Comparison of ENCODE assay signal across 18 cellular contexts in genomic region chr19:30757836-30758617, GRCh38.
DNase-seq lines count a peak whose midpoint lies in the region; TF ChIP-seq lines count a peak whose summit lies in the region.
"Had no signal": no experiment of that assay in that cellular context is flagged by ENCODE, and none has a peak within 500 bp of the region (broad histone marks: within the 10 kb centered on the region; RNA-seq: fewer than 3 reads in every experiment).

No MANE protein-coding gene starts in this region.

- H3K4me1 Mint-ChIP-seq in activated CD4-positive, alpha-beta T cell treated with anti-CD3 and anti-CD28 coated beads, Interleukin-2, amount 10 ng/mL, durations not matched to agents 24 days and 14 days, result no peaks in the 10 kb centered on the region
- no peaks in the 10 kb centered on the region for H3K4me1 Mint-ChIP-seq in MCF 10A (ENCODE audit: insufficient read depth, unreplicated experiment)

- intact Hi-C loops in activated CD4-positive, alpha-beta T cell treated with anti-CD3 and anti-CD28 coated beads, Interleukin-2, amount 10 ng/mL, durations not matched to agents 24 days and 14 days (cut with micrococcal nuclease), result no loop called here
- intact Hi-C loops in esophagus muscularis mucosa (cut with DNase I) (no loop called here), MCF 10A (cut with micrococcal nuclease) (no loop called here)

- no peaks in the 10 kb centered on the region for H3K9me2 ChIP-seq in SK-N-SH

- H3K27ac Mint-ChIP-seq in activated CD4-positive, alpha-beta T cell treated with anti-CD3 and anti-CD28 coated beads, Interleukin-2, amount 10 ng/mL, durations not matched to agents 24 days and 14 days, result no peak overlapping the region
- no peak overlapping the region for H3K27ac Mint-ChIP-seq in MCF 10A (ENCODE audit: low read depth, unreplicated experiment)
- H3K27ac Mint-ChIP-seq: CD4-positive, alpha-beta T cell had no signal

- no peaks in the 10 kb centered on the region for H3K27me3 Mint-ChIP-seq in activated CD4-positive, alpha-beta T cell treated with anti-CD3 and anti-CD28 coated beads, Interleukin-2, amount 10 ng/mL, durations not matched to agents 24 days and 14 days
- H3K27me3 Mint-ChIP-seq in MCF 10A (ENCODE audit: insufficient read depth, unreplicated experiment), result no peaks in the 10 kb centered on the region
- H3K27me3 Mint-ChIP-seq: CD4-positive, alpha-beta T cell had no signal

- CTCF ChIA-PET in MCF 10A (lab: Yijun Ruan, JAX) (no interaction called here), SK-N-SH (lab: Yijun Ruan, JAX) (no interaction called here)

- H3K27ac ChIP-seq in esophagus muscularis mucosa (replicated peaks in 1 of 4), result no peak overlapping the region
- H3K27ac ChIP-seq in SK-N-SH (ENCODE audit: low read depth in 2 of 2, low read length in 1 of 2), result no peak overlapping the region
- H3K27ac ChIP-seq: 22Rv1, A549, C4-2B, GM23248 had no signal

- no peak for TF ChIP-seq RAD21 in SK-N-SH (IDR thresholded peaks at IDR 0.05; ENCODE audit: low read length)

- TF ChIP-seq EP300 in esophagus muscularis mucosa (IDR thresholded peaks at IDR 0.05) (no peak), SK-N-SH (IDR thresholded peaks at IDR 0.05; ENCODE audit: borderline replicate concordance in 1 of 2, low read depth in 1 of 2, low read length in 1 of 2) (no peak)

- no peaks in the 10 kb centered on the region for H3K36me3 ChIP-seq in esophagus muscularis mucosa
- no peaks in the 10 kb centered on the region for H3K36me3 ChIP-seq in SK-N-SH (replicated peaks in 1 of 2; ENCODE audit: control insufficient read depth in 1 of 2, insufficient read depth in 2 of 2, low read length in 1 of 2)
- H3K36me3 ChIP-seq: HAP-1 had no signal

- H3K4me2 ChIP-seq in SK-N-SH, result no peak overlapping the region
- H3K4me2 ChIP-seq: A549 had no signal

- H3K9me3 ChIP-seq in esophagus muscularis mucosa (no peaks in the 10 kb centered on the region), SK-N-SH (no peaks in the 10 kb centered on the region)
- H3K9me3 ChIP-seq: Caco-2, HAP-1 had no signal

- no peak overlapping the region for H2AFZ ChIP-seq in SK-N-SH (ENCODE audit: low read depth)
- H2AFZ ChIP-seq: GM23248 had no signal

- BruUV-seq in MCF 10A (replicated peaks; lab: Mats Ljungman, UMichigan), result no TSS peak

- no peaks in the 10 kb centered on the region for H4K20me1 ChIP-seq in SK-N-SH (ENCODE audit: insufficient read depth)

- no peak overlapping the region for H3K4me3 Mint-ChIP-seq in activated CD4-positive, alpha-beta T cell treated with anti-CD3 and anti-CD28 coated beads, Interleukin-2, amount 10 ng/mL, durations not matched to agents 24 days and 14 days
- no peak overlapping the region for H3K4me3 Mint-ChIP-seq in MCF 10A (ENCODE audit: unreplicated experiment)
- H3K4me3 Mint-ChIP-seq: CD4-positive, alpha-beta T cell had no signal

- H3K4me3 ChIP-seq in esophagus muscularis mucosa (no peak overlapping the region), SK-N-SH (ENCODE audit: low read depth in 2 of 2, low read length in 1 of 2) (no peak overlapping the region)
- H3K4me3 ChIP-seq: A549, GM12878, GM23248, HAP-1 had no signal

- H3F3A ChIP-seq in SK-N-SH (replicated peaks; ENCODE audit: insufficient read depth), result no peaks in the 10 kb centered on the region

- H3K27me3 ChIP-seq in esophagus muscularis mucosa (peaks cover 0 to 8% (median 0%) of the 10 kb centered on the region in 4 donors), SK-N-SH (ENCODE audit: insufficient read depth) (no peaks in the 10 kb centered on the region)

- POLR2A ChIA-PET in MCF 10A (lab: Yijun Ruan, JAX), result no interaction called here
- POLR2A ChIA-PET in SK-N-SH (lab: Yijun Ruan, JAX), result no interaction called here

- peak; percentile 32 for DNase-seq in activated CD4-positive, alpha-beta T cell treated with anti-CD3 and anti-CD28 coated beads, Interleukin-2, amount 10 ng/mL, durations not matched to agents 24 days and 14 days
- no peak for DNase-seq in activated CD4-positive, alpha-beta T cell treated with anti-CD3 and anti-CD28 coated beads, Interleukin-2, amount 50 U/mL, for 1 hour
- peak; percentile 45 for DNase-seq in esophagus muscularis mucosa (ENCODE audit: extremely low spot score)
- DNase-seq in medulla oblongata (ENCODE audit: extremely low spot score), result peak; percentile 3
- DNase-seq in MCF 10A (ENCODE audit: unreplicated experiment), result no peak
- DNase-seq in DMS153 treated with DMSO at 0.1 percent for 48 hours (lab: John Stamatoyannopoulos, UW; ENCODE audit: unreplicated experiment), result no peak
- DNase-seq in SK-N-SH, result no peak
- DNase-seq: AML-193; Caco-2; CD4-positive, alpha-beta T cell; DMS153; DMS79 treated with DMSO at 0.1 percent for 48 hours; GM23248 had no signal

- H3K4me1 ChIP-seq in esophagus muscularis mucosa (no peaks in the 10 kb centered on the region), SK-N-SH (ENCODE audit: control insufficient read depth in 1 of 2, insufficient read depth in 2 of 2, low read depth in 1 of 2, low read length in 1 of 2) (peaks cover 0 to 5% of the 10 kb centered on the region in 2 experiments; a peak in 1 of 4 replicates)
- H3K4me1 ChIP-seq: A549, Caco-2, HAP-1 had no signal

- TF ChIP-seq POLR2A in esophagus muscularis mucosa (IDR thresholded peaks at IDR 0.05; ENCODE audit: low read depth), result no peak

- H3K9ac ChIP-seq in SK-N-SH, result no peak overlapping the region
- H3K9ac ChIP-seq: GM23248 had no signal

- 85% methylated on average over 5 of the region's 5 CpGs for WGBS in esophagus muscularis mucosa
- WGBS in SK-N-SH (ENCODE audit: low lambda C conversion rate), result 30% methylated on average over 5 of the region's 5 CpGs

- H3K36me3 Mint-ChIP-seq in activated CD4-positive, alpha-beta T cell treated with anti-CD3 and anti-CD28 coated beads, Interleukin-2, amount 10 ng/mL, durations not matched to agents 24 days and 14 days (ENCODE audit: low read depth), result no peaks in the 10 kb centered on the region
- no peaks in the 10 kb centered on the region for H3K36me3 Mint-ChIP-seq in MCF 10A (ENCODE audit: insufficient read depth, unreplicated experiment)

- TF ChIP-seq CTCF in esophagus muscularis mucosa (IDR thresholded peaks at IDR 0.05) (no peak), MCF 10A (IDR thresholded peaks at IDR 0.05; ENCODE audit: unreplicated experiment) (no peak), SK-N-SH (IDR thresholded peaks at IDR 0.05) (no peak)

- no peaks in the 10 kb centered on the region for H3K9me3 Mint-ChIP-seq in activated CD4-positive, alpha-beta T cell treated with anti-CD3 and anti-CD28 coated beads, Interleukin-2, amount 10 ng/mL, durations not matched to agents 24 days and 14 days
- peaks cover 40% of the 10 kb centered on the region for H3K9me3 Mint-ChIP-seq in MCF 10A (ENCODE audit: unreplicated experiment)
- H3K9me3 Mint-ChIP-seq: CD4-positive, alpha-beta T cell had no signal

- no peaks in the 10 kb centered on the region for H3K79me2 ChIP-seq in SK-N-SH (ENCODE audit: insufficient read depth)

TF ChIP-seq in SK-N-SH, 30 proteins besides CTCF, POLR2A, EP300 and RAD21:
- TF ChIP-seq NFIC (IDR thresholded peaks at IDR 0.05; ENCODE audit: borderline replicate concordance) (no peak), CHD2 (IDR thresholded peaks at IDR 0.05; ENCODE audit: low read length, partially characterized antibody) (no peak), NRF1 (IDR thresholded peaks at IDR 0.05; ENCODE audit: low read depth, low read length) (no peak), YY1 (IDR thresholded peaks at IDR 0.05; ENCODE audit: low read depth) (no peak), MEF2A (IDR thresholded peaks at IDR 0.05; ENCODE audit: borderline replicate concordance, low read depth) (no peak), FOSL2 (IDR thresholded peaks at IDR 0.05; ENCODE audit: borderline replicate concordance, low read depth) (no peak), EZH2phosphoT487 (IDR thresholded peaks at IDR 0.05; ENCODE audit: borderline replicate concordance, low read depth) (no peak), GATA2 (CRISPR knock-in tag; IDR thresholded peaks at IDR 0.05) (no peak), GABPA (IDR thresholded peaks at IDR 0.05; ENCODE audit: low read depth) (no peak), RFX5 (IDR thresholded peaks at IDR 0.05; ENCODE audit: low read length) (no peak), SMC3 (IDR thresholded peaks at IDR 0.05; ENCODE audit: low read depth, low read length) (no peak)
- TF ChIP-seq, protein P1, sequence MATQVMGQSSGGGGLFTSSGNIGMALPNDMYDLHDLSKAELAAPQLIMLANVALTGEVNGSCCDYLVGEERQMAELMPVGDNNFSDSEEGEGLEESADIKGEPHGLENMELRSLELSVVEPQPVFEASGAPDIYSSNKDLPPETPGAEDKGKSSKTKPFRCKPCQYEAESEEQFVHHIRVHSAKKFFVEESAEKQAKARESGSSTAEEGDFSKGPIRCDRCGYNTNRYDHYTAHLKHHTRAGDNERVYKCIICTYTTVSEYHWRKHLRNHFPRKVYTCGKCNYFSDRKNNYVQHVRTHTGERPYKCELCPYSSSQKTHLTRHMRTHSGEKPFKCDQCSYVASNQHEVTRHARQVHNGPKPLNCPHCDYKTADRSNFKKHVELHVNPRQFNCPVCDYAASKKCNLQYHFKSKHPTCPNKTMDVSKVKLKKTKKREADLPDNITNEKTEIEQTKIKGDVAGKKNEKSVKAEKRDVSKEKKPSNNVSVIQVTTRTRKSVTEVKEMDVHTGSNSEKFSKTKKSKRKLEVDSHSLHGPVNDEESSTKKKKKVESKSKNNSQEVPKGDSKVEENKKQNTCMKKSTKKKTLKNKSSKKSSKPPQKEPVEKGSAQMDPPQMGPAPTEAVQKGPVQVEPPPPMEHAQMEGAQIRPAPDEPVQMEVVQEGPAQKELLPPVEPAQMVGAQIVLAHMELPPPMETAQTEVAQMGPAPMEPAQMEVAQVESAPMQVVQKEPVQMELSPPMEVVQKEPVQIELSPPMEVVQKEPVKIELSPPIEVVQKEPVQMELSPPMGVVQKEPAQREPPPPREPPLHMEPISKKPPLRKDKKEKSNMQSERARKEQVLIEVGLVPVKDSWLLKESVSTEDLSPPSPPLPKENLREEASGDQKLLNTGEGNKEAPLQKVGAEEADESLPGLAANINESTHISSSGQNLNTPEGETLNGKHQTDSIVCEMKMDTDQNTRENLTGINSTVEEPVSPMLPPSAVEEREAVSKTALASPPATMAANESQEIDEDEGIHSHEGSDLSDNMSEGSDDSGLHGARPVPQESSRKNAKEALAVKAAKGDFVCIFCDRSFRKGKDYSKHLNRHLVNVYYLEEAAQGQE (IDR thresholded peaks at IDR 0.05; ENCODE audit: low read depth, low read length), result no peak

Comparison
In these comparisons a context has a peak if more than half of its experiments do, and no peak if none do; other contexts are left out.
1. DNase-seq: peak in activated CD4-positive, alpha-beta T cell treated with anti-CD3 and anti-CD28 coated beads, Interleukin-2, amount 10 ng/mL, durations not matched to agents 24 days and 14 days (single experiment), esophagus muscularis mucosa (single experiment) and medulla oblongata (single experiment); none in activated CD4-positive, alpha-beta T cell treated with anti-CD3 and anti-CD28 coated beads, Interleukin-2, amount 50 U/mL, for 1 hour (single experiment), MCF 10A (single experiment), DMS153 treated with DMSO at 0.1 percent for 48 hours (single experiment) and SK-N-SH (single experiment).